In the genomic region with DNA sequence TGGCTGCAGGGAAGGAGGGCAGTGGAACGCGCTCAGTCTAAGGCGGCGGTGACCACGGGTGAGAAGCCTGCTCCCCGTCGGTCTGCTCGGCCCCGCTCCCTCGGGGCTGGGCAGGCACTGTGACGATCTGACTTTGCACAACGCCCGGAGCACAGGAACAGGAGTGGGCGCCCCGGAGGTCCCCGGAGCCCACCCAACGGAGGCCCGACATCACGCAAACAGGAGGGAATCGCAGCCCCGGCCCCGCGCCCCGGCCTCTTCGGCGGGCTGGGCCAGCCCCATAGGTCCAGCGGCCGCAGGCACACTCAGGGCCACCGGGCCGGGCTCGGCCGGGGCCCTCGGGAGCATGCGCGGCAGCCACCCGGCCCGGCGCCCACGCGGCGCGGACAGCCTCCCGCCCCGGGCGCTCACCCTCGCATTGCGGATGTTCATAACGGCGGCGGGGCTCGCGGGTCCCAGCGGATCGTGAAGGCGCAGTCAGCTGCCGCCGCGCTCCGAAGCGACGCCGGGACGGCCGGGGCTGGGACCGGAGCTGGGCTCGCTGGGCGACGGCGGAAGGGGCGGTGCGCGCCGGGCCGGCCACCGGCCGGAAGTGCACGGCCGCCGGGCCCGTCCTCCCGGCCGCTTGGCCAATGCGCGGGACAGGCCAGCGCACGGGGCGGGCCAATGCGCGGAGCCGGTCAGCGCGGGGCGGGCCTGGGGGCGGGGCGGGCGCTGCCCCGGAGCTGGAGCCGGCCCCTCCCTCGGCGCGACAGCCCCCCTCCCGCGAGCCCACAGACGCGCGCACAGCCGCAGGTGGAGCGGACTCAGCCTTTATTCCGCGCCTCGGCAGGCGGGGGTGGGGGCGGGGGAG, we compare ENCODE assay signal across 8 cellular contexts. TPM values are rescaled to one million over a fixed set of nuclear protein-coding genes. Genes with fewer than 3 reads are reported as not detected.
DNase-seq lines count a peak whose midpoint lies in the region; ATAC-seq, FAIRE-seq and TF ChIP-seq lines count a peak whose summit lies in the region.

A gene (minus strand): TSS at position 565 of the 853 bp plus-strand sequence. CDS start 133 bp downstream, at position 432.

- intact Hi-C loops in thyroid gland (cut with DNase I): loop anchor here (10.0 kb wide), 1 partner anchor 60 kb away; no protein-coding TSS in a partner anchor

- H3K36me3 Mint-ChIP-seq in natural killer cell treated with Interleukin-12 subunit alpha and Interleukin-12 subunit beta and Interleukin-15 and Interleukin-18, amount 100 ng/mL, for 72 hours: no peaks in the 10 kb centered on the region

- peak; percentile 61 for ATAC-seq in GM21360 (IDR thresholded peaks at IDR 0.05; ENCODE audit: unreplicated experiment)
- peak; percentile 97 to 98 for ATAC-seq in natural killer cell treated with Interleukin-12 subunit alpha and Interleukin-12 subunit beta and Interleukin-15 and Interleukin-18, amount 100 ng/mL, for 72 hours

- 0 to 10% methylated on average over 2 of the region's 113 CpGs for WGBS in thyroid gland, 2 donors

- no peaks in the 10 kb centered on the region for H3K27me3 ChIP-seq in thyroid gland

- peaks cover 0 to 5% of the 10 kb centered on the region in 2 donors for H3K36me3 ChIP-seq in thyroid gland

- DNase-seq in DMS153 (lab: John Stamatoyannopoulos, UW) (peak; percentile 53), HT1080 (ENCODE audit: low read depth) (peak; percentile 46), RCC 7860 (ENCODE audit: low spot score) (peak; percentile 30), fibroblast of the conjunctiva (ENCODE audit: low read depth) (peak; percentile 36), thyroid gland (peak; percentile 66 to 76)
- peak; percentile 86 for DNase-seq in activated effector memory CD4-positive, alpha-beta T cell treated with anti-CD3 and anti-CD28 coated beads, Interleukin-2, amount 50 U/mL, for 16 hours
- DNase-seq in natural killer cell treated with Interleukin-12 subunit alpha and Interleukin-12 subunit beta and Interleukin-15 and Interleukin-18, amount 100 ng/mL, for 72 hours (ENCODE audit: low spot score): peak; percentile 85

- H3K4me3 ChIP-seq in thyroid gland (replicated peaks in 1 of 3): peak within 1 kb of the TSS; percentile 17 to 51 (median 47)

- no peak for TF ChIP-seq CTCF in thyroid gland (IDR thresholded peaks at IDR 0.05)

- peak in 1 of 2 donors; percentile 53 for TF ChIP-seq POLR2A in thyroid gland (IDR thresholded peaks at IDR 0.05)

- H3K27ac Mint-ChIP-seq in natural killer cell treated with Interleukin-12 subunit alpha and Interleukin-12 subunit beta and Interleukin-15 and Interleukin-18, amount 100 ng/mL, for 72 hours: peak within 1 kb of the TSS; percentile 27 to 47

- no peak for FAIRE-seq in RCC 7860 (lab: Jason Lieb, UNC)

- peaks cover 0 to 11% of the 10 kb centered on the region in 2 donors for H3K4me1 ChIP-seq in thyroid gland

- peaks cover 0 to 2% of the 10 kb centered on the region in 2 donors for H3K27me3 Mint-ChIP-seq in natural killer cell treated with Interleukin-12 subunit alpha and Interleukin-12 subunit beta and Interleukin-15 and Interleukin-18, amount 100 ng/mL, for 72 hours

- H3K27ac ChIP-seq in thyroid gland: no peak within 1 kb of the TSS

- peak within 1 kb of the TSS; percentile 82 for H3K4me3 Mint-ChIP-seq in natural killer cell treated with Interleukin-12 subunit alpha and Interleukin-12 subunit beta and Interleukin-15 and Interleukin-18, amount 100 ng/mL, for 72 hours

- H3K9me3 Mint-ChIP-seq in natural killer cell treated with Interleukin-12 subunit alpha and Interleukin-12 subunit beta and Interleukin-15 and Interleukin-18, amount 100 ng/mL, for 72 hours: no peaks in the 10 kb centered on the region

- H3K4me1 Mint-ChIP-seq in natural killer cell treated with Interleukin-12 subunit alpha and Interleukin-12 subunit beta and Interleukin-15 and Interleukin-18, amount 100 ng/mL, for 72 hours (ENCODE audit: low read depth in 2 of 2): peaks cover 4 to 18% of the 10 kb centered on the region in 2 donors

- no peaks in the 10 kb centered on the region for H3K9me3 ChIP-seq in thyroid gland

RNA-seq across cellular contexts. Expression of the gene that starts here (rescaled TPM):
- 182 and 213 TPM in 2 replicates for total RNA-seq in HT1080 (2014; rRNA removed; shearing (Covaris generic))
- polyA plus RNA-seq in HT1080 (2015; cell fraction: cytosol; rRNA removed): 224 and 268 TPM in 2 replicates
- 152 and 187 TPM in 2 replicates for polyA plus RNA-seq in HT1080 (2015; cell fraction: nucleus; rRNA removed)
- 100 to 1,000 TPM; 115 to 175 TPM for total RNA-seq in natural killer cell treated with Interleukin-12 subunit alpha and Interleukin-12 subunit beta and Interleukin-15 and Interleukin-18, amount 100 ng/mL, for 72 hours
- total RNA-seq in thyroid gland: 10 to 100 TPM; 58.7 to 89.3 (median 69.7) TPM

Comparison
In these comparisons a context has a peak if more than half of its experiments do, and no peak if none do; other contexts are left out.
1. DNase-seq: peak in every context shown above with its lines; median percentile 86 in activated effector memory CD4-positive, alpha-beta T cell treated with anti-CD3 and anti-CD28 coated beads, Interleukin-2, amount 50 U/mL, for 16 hours; 85 in natural killer cell treated with Interleukin-12 subunit alpha and Interleukin-12 subunit beta and Interleukin-15 and Interleukin-18, amount 100 ng/mL, for 72 hours; 71 in thyroid gland; 53 in DMS153; 46 in HT1080; 36 in fibroblast of the conjunctiva; 30 in RCC 7860.